ENCODE assay signal across 17 cellular contexts in the genomic region with DNA sequence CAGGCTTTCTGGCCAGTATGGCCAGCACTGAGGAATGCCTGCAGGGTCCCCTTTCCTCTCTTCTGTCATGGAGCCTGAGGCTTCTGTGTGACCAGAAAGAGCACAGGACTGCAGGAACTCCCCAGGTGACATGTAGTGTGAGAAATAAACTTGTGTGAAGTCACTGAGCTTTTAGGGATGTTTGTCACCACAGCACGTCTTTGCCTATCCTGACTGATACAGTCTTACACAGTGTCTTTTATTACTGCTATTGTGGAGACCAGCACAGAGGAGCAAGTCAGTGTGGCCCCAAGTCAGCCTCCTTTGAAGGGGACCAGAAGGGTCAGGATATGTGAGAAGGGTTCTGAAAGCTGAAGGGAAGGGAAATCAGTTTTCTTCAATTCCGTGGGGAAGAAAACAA.
"Had no signal": no experiment of that assay in that cellular context is flagged by ENCODE, and none has a peak within 500 bp of the region (broad histone marks: within the 10 kb centered on the region; RNA-seq: fewer than 3 reads in every experiment).

No MANE protein-coding gene starts in this region.

- ATAC-seq: foreskin keratinocyte; left lobe of liver; lower lobe of right lung; stimulated activated naive B cell treated with anti-CD40 and anti-IgM and Interleukin-4, amounts not matched to agents 10 μg/mL and 1 μg/mL and 100 μg/mL, for 72 hours; upper lobe of right lung had no signal

- H2AFZ ChIP-seq: parathyroid adenoma had no signal

- DNase-seq: foreskin keratinocyte; kidney glomerular epithelial cell; lower lobe of right lung; occipital lobe; sigmoid colon; stimulated activated CD4-positive, alpha-beta T cell treated with anti-CD3 and anti-CD28 coated beads, Interleukin-2, amount 100 ng/mL, for 24 hours; stimulated activated CD4-positive, alpha-beta T cell treated with anti-CD3 and anti-CD28 coated beads, Interleukin-4, amount 100 ng/mL, for 4 hours; stimulated activated naive B cell treated with anti-CD40 and anti-IgM and Interleukin-4, amounts not matched to agents 10 μg/mL and 1 μg/mL and 100 μg/mL, for 72 hours; upper lobe of right lung had no signal

- H3K4me3 ChIP-seq: lower lobe of right lung, prostate gland, sigmoid colon, skin epidermis, suprapubic skin, tibial nerve, upper lobe of right lung had no signal

- H3K4me1 ChIP-seq: parathyroid adenoma, prostate gland, upper lobe of right lung had no signal

- H3K27me3 ChIP-seq: foreskin keratinocyte, sigmoid colon, suprapubic skin, tibial nerve, upper lobe of right lung had no signal

- H3K36me3 ChIP-seq: lower lobe of right lung, prostate gland, sigmoid colon, suprapubic skin, tibial nerve, upper lobe of right lung had no signal

- FAIRE-seq: endothelial cell of umbilical vein, islet of Langerhans had no signal

- H3K27ac ChIP-seq: foreskin keratinocyte, lower lobe of right lung, parathyroid adenoma, prostate gland, suprapubic skin, upper lobe of right lung had no signal

- H3K79me2 ChIP-seq: parathyroid adenoma had no signal

- H3K9me3 ChIP-seq: lower lobe of right lung, prostate gland, sigmoid colon, suprapubic skin, tibial nerve, upper lobe of right lung had no signal

- H3K9ac ChIP-seq: parathyroid adenoma had no signal
